21 cellular contexts compared by ENCODE assay signal in genomic region chr11:69136471-69136870, GRCh38. TPM values are rescaled to one million over a fixed set of nuclear protein-coding genes. Genes with fewer than 3 reads are reported as not detected.
DNase-seq lines count a peak whose midpoint lies in the region; ATAC-seq and TF ChIP-seq lines count a peak whose summit lies in the region.
"Had no signal": no experiment of that assay in that cellular context is flagged by ENCODE, and none has a peak within 500 bp of the region (broad histone marks: within the 10 kb centered on the region; RNA-seq: fewer than 3 reads in every experiment).

No MANE protein-coding gene starts in this region.

- no peak for ATAC-seq in activated CD8-positive, alpha-beta T cell treated with anti-CD3 and anti-CD28 coated beads for 36 hours
- ATAC-seq in activated CD8-positive, alpha-beta T cell treated with anti-CD3 and anti-CD28 coated beads, Interleukin-2, amount 10 ng/mL, durations not matched to agents 7 days and 5 days = no peak
- ATAC-seq in HCT116 (no peak), esophagus mucosa (peak; percentile 4)
- ATAC-seq: Panc1 had no signal

- H4K20me1 ChIP-seq in HCT116 (ENCODE audit: insufficient read depth) = no peaks in the 10 kb centered on the region

- WGBS in spleen, 5 donors = 91 to 98% (median 96%) methylated on average over 9 of the region's 9 CpGs

- no peaks in the 10 kb centered on the region for H3K36me3 ChIP-seq in HCT116 (ENCODE audit: control insufficient read depth in 1 of 2, insufficient read depth in 2 of 2, low read length in 2 of 2)
- no peaks in the 10 kb centered on the region for H3K36me3 ChIP-seq in spleen

- DNase-seq in activated CD8-positive, alpha-beta T cell treated with anti-CD3 and anti-CD28 coated beads for 36 hours = no peak
- DNase-seq in activated CD8-positive, alpha-beta T cell treated with anti-CD3 and anti-CD28 coated beads, Interleukin-2, amount 10 ng/mL, durations not matched to agents 7 days and 5 days = no peak
- DNase-seq in HCT116 (ENCODE audit: low read depth, low spot score) (no peak), spleen (peak; percentile 55), glutamatergic neuron (no peak), DMS 273 (lab: John Stamatoyannopoulos, UW; ENCODE audit: unreplicated experiment) (no peak), hippocampal formation (lab: John Stamatoyannopoulos, UW) (no peak)
- DNase-seq: CD4-positive, CD25-positive, alpha-beta regulatory T cell; COR-L47; GF-D8; H9; IMR-90; NCI-H1417; NCI-H187; NCI-H345; NCI-H524 treated with DMSO at 0.1 percent for 48 hours; SHP77 had no signal

- no peaks in the 10 kb centered on the region for H3K27me3 ChIP-seq in HCT116 (ENCODE audit: insufficient read depth, low read length)
- H3K27me3 ChIP-seq in spleen (replicated peaks in 1 of 7) = no peaks in the 10 kb centered on the region

- TF ChIP-seq RAD21 in HCT116 (IDR thresholded peaks at IDR 0.05; ENCODE audit: low read depth) = no peak

- RAD21 ChIA-PET in HCT116 (lab: Charles Lee; ENCODE audit: low non-redundant PET in 1 of 2, low total read pairs in 2 of 2, uncharacterized antibody in 2 of 2, unreplicated experiment in 2 of 2) = no interaction called here

- H3K4me2 ChIP-seq in HCT116 (ENCODE audit: low read length) = 0 out of 2 replicates have a peak overlapping the region, but pooled peaks have one; percentile 71

- peaks cover 9% of the 10 kb centered on the region for H3K9me3 Mint-ChIP-seq in activated CD8-positive, alpha-beta T cell treated with anti-CD3 and anti-CD28 coated beads for 36 hours
- peaks cover 9% of the 10 kb centered on the region for H3K9me3 Mint-ChIP-seq in activated CD8-positive, alpha-beta T cell treated with anti-CD3 and anti-CD28 coated beads, Interleukin-2, amount 10 ng/mL, durations not matched to agents 7 days and 5 days (ENCODE audit: insufficient read depth)
- peaks cover 9% of the 10 kb centered on the region for H3K9me3 Mint-ChIP-seq in glutamatergic neuron (ENCODE audit: unreplicated experiment)

- POLR2A ChIA-PET in activated CD8-positive, alpha-beta T cell treated with anti-CD3 and anti-CD28 coated beads for 36 hours (lab: Charles Lee) = interaction anchor here (1.6 kb wide), 1 partner anchor 13 kb away, joined by 4 read pairs; no protein-coding TSS in a partner anchor
- POLR2A ChIA-PET in activated CD8-positive, alpha-beta T cell treated with anti-CD3 and anti-CD28 coated beads, Interleukin-2, amount 10 ng/mL, durations not matched to agents 7 days and 5 days (lab: Charles Lee) = no interaction called here
- POLR2A ChIA-PET in HCT116 (lab: Charles Lee) = no interaction called here

- H3K27me3 Mint-ChIP-seq in activated CD8-positive, alpha-beta T cell treated with anti-CD3 and anti-CD28 coated beads for 36 hours = no peaks in the 10 kb centered on the region
- H3K27me3 Mint-ChIP-seq in activated CD8-positive, alpha-beta T cell treated with anti-CD3 and anti-CD28 coated beads, Interleukin-2, amount 10 ng/mL, durations not matched to agents 7 days and 5 days (ENCODE audit: low read depth) = no peaks in the 10 kb centered on the region
- H3K27me3 Mint-ChIP-seq in glutamatergic neuron (ENCODE audit: unreplicated experiment) = peaks cover 3% of the 10 kb centered on the region
- H3K27me3 Mint-ChIP-seq: B cell; CD4-positive, CD25-positive, alpha-beta regulatory T cell had no signal

- H3K36me3 Mint-ChIP-seq in activated CD8-positive, alpha-beta T cell treated with anti-CD3 and anti-CD28 coated beads for 36 hours (ENCODE audit: low read depth) = peaks cover 11% of the 10 kb centered on the region
- no peaks in the 10 kb centered on the region for H3K36me3 Mint-ChIP-seq in activated CD8-positive, alpha-beta T cell treated with anti-CD3 and anti-CD28 coated beads, Interleukin-2, amount 10 ng/mL, durations not matched to agents 7 days and 5 days (ENCODE audit: low read depth)
- peaks cover 17% of the 10 kb centered on the region for H3K36me3 Mint-ChIP-seq in glutamatergic neuron (ENCODE audit: unreplicated experiment)

- H3K9ac ChIP-seq in HCT116 (ENCODE audit: low read length) = no peak overlapping the region

- peaks cover 14% of the 10 kb centered on the region for H3K4me1 Mint-ChIP-seq in activated CD8-positive, alpha-beta T cell treated with anti-CD3 and anti-CD28 coated beads for 36 hours (ENCODE audit: low read depth)
- no peaks in the 10 kb centered on the region for H3K4me1 Mint-ChIP-seq in activated CD8-positive, alpha-beta T cell treated with anti-CD3 and anti-CD28 coated beads, Interleukin-2, amount 10 ng/mL, durations not matched to agents 7 days and 5 days (ENCODE audit: low read depth)
- no peaks in the 10 kb centered on the region for H3K4me1 Mint-ChIP-seq in glutamatergic neuron (ENCODE audit: low read depth, unreplicated experiment)

- BruUV-seq in HCT116 (replicated peaks; lab: Mats Ljungman, UMichigan) = no TSS peak

- H3K27ac Mint-ChIP-seq in activated CD8-positive, alpha-beta T cell treated with anti-CD3 and anti-CD28 coated beads for 36 hours = peak overlapping the region; percentile 37
- H3K27ac Mint-ChIP-seq in activated CD8-positive, alpha-beta T cell treated with anti-CD3 and anti-CD28 coated beads, Interleukin-2, amount 10 ng/mL, durations not matched to agents 7 days and 5 days = no peak overlapping the region
- no peak overlapping the region for H3K27ac Mint-ChIP-seq in glutamatergic neuron (ENCODE audit: unreplicated experiment)
- H3K27ac Mint-ChIP-seq: B cell; CD4-positive, CD25-positive, alpha-beta regulatory T cell; H9 had no signal

- H3K27ac ChIP-seq in HCT116 (ENCODE audit: low read depth, low read length) (no peak overlapping the region), spleen (no peak overlapping the region)

- CTCF ChIA-PET in activated CD8-positive, alpha-beta T cell treated with anti-CD3 and anti-CD28 coated beads for 36 hours (lab: Charles Lee) = no interaction called here
- CTCF ChIA-PET in activated CD8-positive, alpha-beta T cell treated with anti-CD3 and anti-CD28 coated beads, Interleukin-2, amount 10 ng/mL, durations not matched to agents 7 days and 5 days (lab: Charles Lee) = no interaction called here
- CTCF ChIA-PET in HCT116 (lab: Charles Lee) = no interaction called here

- peaks cover 30 to 40% of the 10 kb centered on the region in 2 experiments for H3K4me1 ChIP-seq in HCT116 (ENCODE audit: control insufficient read depth in 1 of 2, insufficient read depth in 2 of 2, low read length in 2 of 2)
- H3K4me1 ChIP-seq in spleen = peaks cover 0 to 9% (median 6%) of the 10 kb centered on the region in 6 donors

- H3K9me2 ChIP-seq in HCT116 (ENCODE audit: insufficient read depth) = no peaks in the 10 kb centered on the region

- H3K4me3 Mint-ChIP-seq in activated CD8-positive, alpha-beta T cell treated with anti-CD3 and anti-CD28 coated beads for 36 hours = no peak overlapping the region
- H3K4me3 Mint-ChIP-seq in activated CD8-positive, alpha-beta T cell treated with anti-CD3 and anti-CD28 coated beads, Interleukin-2, amount 10 ng/mL, durations not matched to agents 7 days and 5 days = no peak overlapping the region
- no peak overlapping the region for H3K4me3 Mint-ChIP-seq in glutamatergic neuron (ENCODE audit: unreplicated experiment)
- H3K4me3 Mint-ChIP-seq: B cell; CD4-positive, CD25-positive, alpha-beta regulatory T cell; H9 had no signal

- H3K4me3 ChIP-seq in HCT116 (replicated peaks in 1 of 2; ENCODE audit: low read depth in 1 of 2, low read length in 2 of 2) (no peak overlapping the region), spleen (no peak overlapping the region)

- H3K9me3 ChIP-seq in HCT116 (ENCODE audit: control insufficient read depth in 1 of 2, insufficient read depth in 1 of 2, low read depth in 1 of 2, low read length in 2 of 2) = peaks cover 0 to 8% of the 10 kb centered on the region in 2 experiments; a peak in 1 of 4 replicates
- H3K9me3 ChIP-seq in spleen = peaks cover 0 to 17% (median 11%) of the 10 kb centered on the region in 8 donors

- H2AFZ ChIP-seq in HCT116 (ENCODE audit: low read depth, low read length, poor library complexity, severe bottlenecking) = no peak overlapping the region

- no peaks in the 10 kb centered on the region for H3K79me2 ChIP-seq in HCT116 (ENCODE audit: insufficient read depth, low read length)

- TF ChIP-seq POLR2A in HCT116 (IDR thresholded peaks at IDR 0.05; ENCODE audit: borderline replicate concordance, extremely low read depth, insufficient read depth, insufficient read length) (no peak), spleen (IDR thresholded peaks at IDR 0.05) (no peak)

- no peak for TF ChIP-seq CTCF in activated CD8-positive, alpha-beta T cell treated with anti-CD3 and anti-CD28 coated beads for 36 hours (IDR thresholded peaks at IDR 0.05)
- TF ChIP-seq CTCF in HCT116 (IDR thresholded peaks at IDR 0.05 in 2 of 3, conservative IDR thresholded peaks at IDR 0.05 in 1 of 3; ENCODE audit: borderline replicate concordance in 1 of 3, insufficient read depth in 1 of 3, low read depth in 2 of 3, low read length in 2 of 3) = no peak
- no peak for TF ChIP-seq CTCF in spleen (IDR thresholded peaks at IDR 0.05 in 8 of 11, conservative IDR thresholded peaks at IDR 0.05 in 3 of 11)
- TF ChIP-seq CTCF in glutamatergic neuron (IDR thresholded peaks at IDR 0.05; ENCODE audit: partially characterized antibody, unreplicated experiment) = no peak

- intact Hi-C loops in activated CD8-positive, alpha-beta T cell treated with anti-CD3 and anti-CD28 coated beads for 36 hours (cut with micrococcal nuclease) = no loop called here
- intact Hi-C loops in HCT116 (cut with micrococcal nuclease) (loop anchor here (5.0 kb wide), 1 partner anchor 156 kb away; the partner anchor contains the start of gene MYEOV), spleen (cut with DNase I; ENCODE audit: low total_unique reads) (no loop called here)

TF ChIP-seq in HCT116, 20 proteins besides CTCF, POLR2A, EP300 and RAD21:
- TF ChIP-seq EGR1 (IDR thresholded peaks at IDR 0.05; ENCODE audit: low read depth) (no peak), ZNF274 (IDR thresholded peaks at IDR 0.05; ENCODE audit: low read depth, low read length) (no peak)
TF ChIP-seq in HCT116: peak in this region for 0.

RNA-seq across cellular contexts. Expression of gene SMIM38, which starts 19.3 kb away (rescaled TPM):
- total RNA-seq in activated CD8-positive, alpha-beta T cell treated with anti-CD3 and anti-CD28 coated beads for 36 hours = under 1 TPM; 0.31 to 0.77 TPM
- total RNA-seq in activated CD8-positive, alpha-beta T cell treated with anti-CD3 and anti-CD28 coated beads, Interleukin-2, amount 10 ng/mL, durations not matched to agents 7 days and 5 days = under 1 TPM in 1 of 2 experiments, not detected in 1; 0.18 TPM
- total RNA-seq in HCT116 (2021; ENCODE audit: unreplicated experiment) (0.54 TPM), esophagus mucosa (0.16 TPM), spleen (1 to 10 TPM in 4 of 7 donors, under 1 TPM in 3; 0.44 to 2.0 (median 1.1) TPM), glutamatergic neuron (ENCODE audit: unreplicated experiment) (0.32 TPM)
- polyA plus RNA-seq in HCT116 (2012) = 0.16 and 0.26 TPM in 2 replicates
- polyA plus RNA-seq in spleen = under 1 TPM; 0.02 to 0.29 (median 0.05) TPM
- total RNA-seq: M059J had no signal
